13 cellular contexts compared by ENCODE assay signal in genomic region chr14:58884442-58884841, GRCh38.
A peak's percentile ranks its signal among the peaks of the same experiment; 100 is the strongest.
DNase-seq lines count a peak whose midpoint lies in the region; ATAC-seq, FAIRE-seq and TF ChIP-seq lines count a peak whose summit lies in the region.
"Had no signal": no experiment of that assay in that cellular context is flagged by ENCODE, and none has a peak within 500 bp of the region (broad histone marks: within the 10 kb centered on the region; RNA-seq: fewer than 3 reads in every experiment).

No MANE protein-coding gene starts in this region.

- no peak overlapping the region for H3K27ac ChIP-seq in A549
- no peak overlapping the region for H3K27ac ChIP-seq in PC-9

- no peaks in the 10 kb centered on the region for H3K27me3 ChIP-seq in PC-9 (ENCODE audit: insufficient read depth, low read depth)

- BruUV-seq in PC-9 (replicated peaks; lab: Mats Ljungman, UMichigan), result no TSS peak

- 25% methylated on average over 2 of the region's 2 CpGs for WGBS in A549 (ENCODE audit: missing lambda C conversion rate)

- H3K4me3 ChIP-seq in A549 (no peak overlapping the region), PC-9 (no peak overlapping the region), foreskin fibroblast (ENCODE audit: low read depth in 1 of 2, low read length in 2 of 2) (no peak overlapping the region)

- no peaks in the 10 kb centered on the region for H4K20me1 ChIP-seq in PC-9 (ENCODE audit: insufficient read depth)

- DNase-seq in A549 (ENCODE audit: low read depth in 1 of 2, low spot score in 1 of 2) (peak in 1 of 2 experiments; percentile 13), PC-9 (no peak), foreskin fibroblast (peak in 1 of 2 donors; percentile 7), COLO829 (ENCODE audit: low spot score) (no peak), iPS-NIHi7 (ENCODE audit: extremely low spot score) (no peak)
- DNase-seq: activated CD8-positive, alpha-beta memory T cell treated with anti-CD3 and anti-CD28 coated beads, Interleukin-2, amount 50 U/mL, for 4 hours; AML-193; NCI-H2029 treated with DMSO at 0.1 percent for 48 hours; trophoblast cell had no signal

- no peak overlapping the region for H2AFZ ChIP-seq in PC-9

- FAIRE-seq in A549 (lab: Jason Lieb, UNC), result no peak
- FAIRE-seq: G401.6 had no signal

- peak in 1 of 2 experiments; percentile 39; a peak in 2 of 5 replicates for TF ChIP-seq RAD21 in A549 (conservative IDR thresholded peaks at IDR 0.05 in 1 of 2, IDR thresholded peaks at IDR 0.05 in 1 of 2)

- no peaks in the 10 kb centered on the region for H3K4me1 ChIP-seq in A549
- no peaks in the 10 kb centered on the region for H3K4me1 ChIP-seq in PC-9 (replicated peaks; ENCODE audit: insufficient read depth)

- no peaks in the 10 kb centered on the region for H3K9me2 ChIP-seq in PC-9 (ENCODE audit: insufficient read depth)

- TF ChIP-seq POLR2A in A549 (IDR thresholded peaks at IDR 0.05; ENCODE audit: low read length), result no peak
- TF ChIP-seq POLR2A in GM18505 (IDR thresholded peaks at IDR 0.05; ENCODE audit: borderline replicate concordance, extremely low read depth, insufficient read depth, insufficient read length), result no peak

- no peaks in the 10 kb centered on the region for H3K9me3 ChIP-seq in A549
- H3K9me3 ChIP-seq in PC-9 (ENCODE audit: insufficient read depth, low read depth), result no peaks in the 10 kb centered on the region

- no peak for TF ChIP-seq EP300 in A549 (IDR thresholded peaks at IDR 0.05)

- TF ChIP-seq CTCF in A549 (IDR thresholded peaks at IDR 0.05) (peak; percentile 21; the same call in 1 of the 3 replicates), GM12874 (IDR thresholded peaks at IDR 0.05; ENCODE audit: insufficient read depth, low read depth, low read length) (peak; percentile 7; the same call in 1 of the 2 replicates), PC-9 (conservative IDR thresholded peaks at IDR 0.05) (peak; percentile 46), foreskin fibroblast (IDR thresholded peaks at IDR 0.05; ENCODE audit: low read depth, low read length) (peak; percentile 8)

- ATAC-seq in A549 (no peak), GM18505 (IDR thresholded peaks at IDR 0.05; ENCODE audit: unreplicated experiment) (no peak), HG02763 (IDR thresholded peaks at IDR 0.05; ENCODE audit: unreplicated experiment) (no peak)

- no peaks in the 10 kb centered on the region for H3F3A ChIP-seq in PC-9 (ENCODE audit: insufficient read depth, low read depth)

- H3K4me2 ChIP-seq in A549, result no peak overlapping the region
- no peak overlapping the region for H3K4me2 ChIP-seq in PC-9

- POLR2A ChIA-PET in A549 (lab: Yijun Ruan, JAX) (no interaction called here), PC-9 (lab: Charles Lee; ENCODE audit: unreplicated experiment) (no interaction called here)

- H3K36me3 ChIP-seq in PC-9 (ENCODE audit: low read depth), result no peaks in the 10 kb centered on the region

- intact Hi-C loops in PC-9 (cut with micrococcal nuclease; ENCODE audit: unreplicated experiment), result no loop called here

- CTCF ChIA-PET in A549 (lab: Yijun Ruan, JAX) (interaction anchor here (0.9 kb wide), 1 partner anchor 245 kb away, joined by 3 read pairs; no protein-coding TSS in a partner anchor), PC-9 (lab: Charles Lee) (interaction anchor here (0.5 kb wide), 1 partner anchor 334 kb away, joined by 3 read pairs; no protein-coding TSS in a partner anchor)

- H3K79me2 ChIP-seq in PC-9 (ENCODE audit: low read depth), result no peaks in the 10 kb centered on the region

TF ChIP-seq in A549, 52 proteins besides CTCF, POLR2A, EP300 and RAD21:
- no peak for TF ChIP-seq NFE2L2 (conservative IDR thresholded peaks at IDR 0.05; ENCODE audit: low read length)
- no peak for TF ChIP-seq KDM1A (IDR thresholded peaks at IDR 0.05; ENCODE audit: low read depth)
- TF ChIP-seq CHD2 (IDR thresholded peaks at IDR 0.05; ENCODE audit: low read length, partially characterized antibody), result no peak
- no peak for TF ChIP-seq FOXS1 (CRISPR knock-in tag; IDR thresholded peaks at IDR 0.05)
TF ChIP-seq in A549: peak in this region for 0.
